Comparison of ENCODE assay signal across 17 cellular contexts in the genomic region with DNA sequence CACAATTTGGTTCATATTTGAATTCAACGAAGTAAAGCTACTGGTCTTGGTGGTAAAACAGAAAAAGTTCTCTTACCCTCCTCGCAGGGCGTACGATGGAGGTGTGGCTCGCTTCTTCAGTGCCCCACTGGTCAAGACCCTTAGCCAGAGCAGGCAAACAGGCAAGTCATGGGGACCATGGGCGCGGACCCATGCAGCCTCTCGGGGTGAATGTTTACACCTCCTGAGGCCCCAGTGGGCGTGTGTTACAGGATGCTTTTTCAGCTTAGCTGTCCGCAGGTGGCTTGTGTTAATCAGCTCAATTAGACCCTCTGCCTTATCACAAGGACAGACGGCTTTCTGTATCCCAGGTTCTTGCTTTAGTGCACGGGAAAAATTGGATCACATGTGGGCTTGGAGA.
DNase-seq lines count a peak whose midpoint lies in the region; ATAC-seq and TF ChIP-seq lines count a peak whose summit lies in the region.
"Had no signal": no experiment of that assay in that cellular context is flagged by ENCODE, and none has a peak within 500 bp of the region (broad histone marks: within the 10 kb centered on the region; RNA-seq: fewer than 3 reads in every experiment).

No MANE protein-coding gene starts in this region.

- H3K56ac ChIP-seq in mesendoderm (ENCODE audit: low read length) = no peak overlapping the region

- no peaks in the 10 kb centered on the region for H3K36me3 Mint-ChIP-seq in type B pancreatic cell
- H3K36me3 Mint-ChIP-seq: activated CD8-positive, alpha-beta memory T cell treated with anti-CD3 and anti-CD28 coated beads, Interleukin-2, amount 10 ng/mL, durations not matched to agents 7 days and 5 days had no signal

- H3K36me3 ChIP-seq in mesendoderm (ENCODE audit: control insufficient read depth, insufficient read depth, low read length) = no peaks in the 10 kb centered on the region
- H3K36me3 ChIP-seq: stomach, uterus had no signal

- peaks cover 9% of the 10 kb centered on the region for H3K4me1 Mint-ChIP-seq in type B pancreatic cell (ENCODE audit: unreplicated experiment)
- H3K4me1 Mint-ChIP-seq: activated CD8-positive, alpha-beta memory T cell treated with anti-CD3 and anti-CD28 coated beads, Interleukin-2, amount 10 ng/mL, durations not matched to agents 7 days and 5 days had no signal

- peak overlapping the region; percentile 23 for H3K27ac Mint-ChIP-seq in type B pancreatic cell
- H3K27ac Mint-ChIP-seq: activated CD8-positive, alpha-beta memory T cell treated with anti-CD3 and anti-CD28 coated beads, Interleukin-2, amount 10 ng/mL, durations not matched to agents 7 days and 5 days; CD4-positive, alpha-beta T cell; T-helper 1 cell treated with Interleukin-12 subunit alpha and Interleukin-12 subunit beta and Interleukin-4 antibody, amounts not matched to agents 30 μg/mL and 1 μg/mL, for 36 hours had no signal

- TF ChIP-seq CTCF in VCaP (conservative IDR thresholded peaks at IDR 0.05) (no peak), fibroblast of the aortic adventitia (IDR thresholded peaks at IDR 0.05; ENCODE audit: insufficient read depth, low read length) (no peak), type B pancreatic cell (conservative IDR thresholded peaks at IDR 0.05) (no peak)

- no peaks in the 10 kb centered on the region for H3K27me3 Mint-ChIP-seq in type B pancreatic cell
- H3K27me3 Mint-ChIP-seq: activated CD8-positive, alpha-beta memory T cell treated with anti-CD3 and anti-CD28 coated beads, Interleukin-2, amount 10 ng/mL, durations not matched to agents 7 days and 5 days; CD4-positive, alpha-beta T cell had no signal

- no peak overlapping the region for H2AK5ac ChIP-seq in mesendoderm (ENCODE audit: low read length)

- H3K27ac ChIP-seq in VCaP = peak overlapping the region; percentile 96
- no peak overlapping the region for H3K27ac ChIP-seq in mesendoderm (ENCODE audit: low read depth, low read length)
- H3K27ac ChIP-seq: stomach, uterus had no signal

- H3K4me1 ChIP-seq in mesendoderm (ENCODE audit: control insufficient read depth, low read depth, low read length) = no peaks in the 10 kb centered on the region
- H3K4me1 ChIP-seq: stomach, uterus had no signal

- H3K4me3 Mint-ChIP-seq in type B pancreatic cell = peak overlapping the region; percentile 88
- H3K4me3 Mint-ChIP-seq: activated CD8-positive, alpha-beta memory T cell treated with anti-CD3 and anti-CD28 coated beads, Interleukin-2, amount 10 ng/mL, durations not matched to agents 7 days and 5 days; CD4-positive, alpha-beta T cell; T-helper 1 cell treated with Interleukin-12 subunit alpha and Interleukin-12 subunit beta and Interleukin-4 antibody, amounts not matched to agents 30 μg/mL and 1 μg/mL, for 36 hours had no signal

- no peak overlapping the region for H2BK5ac ChIP-seq in mesendoderm (ENCODE audit: low read length)

- WGBS in mesendoderm (ENCODE audit: extremely low coverage, insufficient coverage, low lambda C conversion rate) = no CpG with 5 or more reads among the region's 12 CpGs

- H3K4me2 ChIP-seq in mesendoderm (ENCODE audit: low read length) = no peak overlapping the region

- H4K8ac ChIP-seq in mesendoderm (ENCODE audit: low read depth, low read length) = no peak overlapping the region

- H3K27me3 ChIP-seq in mesendoderm (ENCODE audit: insufficient read depth, low read length, poor library complexity) = no peaks in the 10 kb centered on the region
- H3K27me3 ChIP-seq: stomach, uterus had no signal

- H3K9ac ChIP-seq in mesendoderm (ENCODE audit: low read length) = no peak overlapping the region

- intact Hi-C loops in Right ventricle myocardium inferior (cut with DNase I) (no loop called here), left ventricle myocardium superior (cut with micrococcal nuclease) (no loop called here)

- no peak overlapping the region for H2BK15ac ChIP-seq in mesendoderm (replicated peaks; ENCODE audit: low read depth)

- DNase-seq in Right ventricle myocardium inferior (ENCODE audit: missing footprints) = peak; percentile 40
- DNase-seq in left ventricle myocardium superior = no peak
- no peak for DNase-seq in fibroblast of the aortic adventitia (ENCODE audit: low read depth)
- no peak for DNase-seq in type B pancreatic cell (ENCODE audit: extremely low spot score, unreplicated experiment)
- DNase-seq in mesendoderm = no peak
- DNase-seq in GM19240 (ENCODE audit: insufficient read length, low spot score) = no peak
- DNase-seq: activated CD8-positive, alpha-beta memory T cell treated with anti-CD3 and anti-CD28 coated beads, Interleukin-2, amount 10 ng/mL, durations not matched to agents 7 days and 5 days; CD4-positive, alpha-beta T cell; DMS79 treated with DMSO at 0.1 percent for 48 hours; mesenchymal stem cell; stimulated activated CD4-positive, alpha-beta T cell treated with anti-CD3 and anti-CD28 coated beads, Interleukin-15, amount 100 ng/mL, for 24 hours; stomach; uterus had no signal

- no peak overlapping the region for H2BK120ac ChIP-seq in mesendoderm (ENCODE audit: low read depth, low read length)

- no peak overlapping the region for H4K5ac ChIP-seq in mesendoderm (ENCODE audit: low read length)

- H3K4me3 ChIP-seq in fibroblast of the aortic adventitia (ENCODE audit: low read depth, low read length) = peak overlapping the region; percentile 50
- no peak overlapping the region for H3K4me3 ChIP-seq in mesendoderm (ENCODE audit: low read length)
- H3K4me3 ChIP-seq: stomach, uterus had no signal

- no peak overlapping the region for H3K23ac ChIP-seq in mesendoderm (ENCODE audit: low read length)

- H3K9me3 Mint-ChIP-seq in type B pancreatic cell = no peaks in the 10 kb centered on the region

- no peak overlapping the region for H3K4ac ChIP-seq in mesendoderm (ENCODE audit: low read depth, low read length)

- H3K18ac ChIP-seq in mesendoderm (ENCODE audit: low read length) = no peak overlapping the region

- H3K79me2 ChIP-seq in mesendoderm (ENCODE audit: control insufficient read depth, insufficient read depth, low read length) = no peaks in the 10 kb centered on the region

- no peaks in the 10 kb centered on the region for H3K79me1 ChIP-seq in mesendoderm (ENCODE audit: low read length)

- ATAC-seq in Right ventricle myocardium inferior (no peak), left ventricle myocardium superior (no peak), GM21786 (IDR thresholded peaks at IDR 0.05; ENCODE audit: unreplicated experiment) (no peak)
- ATAC-seq: activated CD4-positive, CD25-positive, alpha-beta regulatory T cell treated with anti-CD3 and anti-CD28 coated beads, Interleukin-2, amount 50 U/mL, for 24 hours; activated CD8-positive, alpha-beta memory T cell treated with anti-CD3 and anti-CD28 coated beads, Interleukin-2, amount 10 ng/mL, durations not matched to agents 7 days and 5 days had no signal
